ENCODE assay signal across 1 cellular context in the genomic region with DNA sequence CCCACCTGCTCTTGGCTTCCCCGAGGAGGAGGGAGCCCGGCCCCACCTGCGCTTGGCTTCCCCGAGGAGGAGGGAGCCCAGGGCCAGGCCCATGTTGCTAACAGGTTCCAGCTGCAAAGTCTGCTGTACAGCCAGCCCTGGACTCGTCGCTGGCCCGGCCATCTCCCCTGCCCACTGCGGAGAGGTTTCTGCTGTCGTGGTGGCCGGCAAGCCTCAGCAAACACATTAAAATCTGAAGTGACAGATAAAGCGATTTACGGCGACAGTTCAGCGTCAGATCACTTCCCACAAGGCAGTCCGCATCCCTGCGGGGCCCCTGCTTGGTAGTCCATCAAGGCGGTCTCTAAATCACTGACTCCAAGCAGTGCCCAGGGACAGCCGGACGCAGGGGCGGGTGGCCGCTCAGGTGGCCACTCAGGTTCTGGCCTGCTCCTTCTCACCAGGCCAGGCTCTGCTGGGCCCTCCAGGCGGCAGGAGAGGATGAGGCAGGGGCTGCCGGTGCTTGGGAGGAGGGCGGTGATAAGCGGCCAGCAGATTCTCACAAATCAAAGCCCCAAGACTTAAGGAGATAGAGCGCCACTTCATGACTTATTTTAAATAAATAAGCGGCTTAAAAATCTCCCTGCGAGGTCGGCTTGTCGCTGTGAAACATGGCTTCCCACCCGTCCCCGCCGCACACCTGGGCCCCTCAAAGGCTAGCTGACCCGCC.
TF ChIP-seq lines count a peak whose summit lies in the region.

No MANE protein-coding gene starts in this region.

TF ChIP-seq in SK-N-SH, 30 proteins besides CTCF, POLR2A, EP300 and RAD21 (continued from another document):
- TF ChIP-seq, protein P1, sequence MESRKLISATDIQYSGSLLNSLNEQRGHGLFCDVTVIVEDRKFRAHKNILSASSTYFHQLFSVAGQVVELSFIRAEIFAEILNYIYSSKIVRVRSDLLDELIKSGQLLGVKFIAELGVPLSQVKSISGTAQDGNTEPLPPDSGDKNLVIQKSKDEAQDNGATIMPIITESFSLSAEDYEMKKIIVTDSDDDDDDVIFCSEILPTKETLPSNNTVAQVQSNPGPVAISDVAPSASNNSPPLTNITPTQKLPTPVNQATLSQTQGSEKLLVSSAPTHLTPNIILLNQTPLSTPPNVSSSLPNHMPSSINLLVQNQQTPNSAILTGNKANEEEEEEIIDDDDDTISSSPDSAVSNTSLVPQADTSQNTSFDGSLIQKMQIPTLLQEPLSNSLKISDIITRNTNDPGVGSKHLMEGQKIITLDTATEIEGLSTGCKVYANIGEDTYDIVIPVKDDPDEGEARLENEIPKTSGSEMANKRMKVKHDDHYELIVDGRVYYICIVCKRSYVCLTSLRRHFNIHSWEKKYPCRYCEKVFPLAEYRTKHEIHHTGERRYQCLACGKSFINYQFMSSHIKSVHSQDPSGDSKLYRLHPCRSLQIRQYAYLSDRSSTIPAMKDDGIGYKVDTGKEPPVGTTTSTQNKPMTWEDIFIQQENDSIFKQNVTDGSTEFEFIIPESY (IDR thresholded peaks at IDR 0.05; ENCODE audit: borderline replicate concordance, low read depth) = no peak
- peak; percentile 65 for TF ChIP-seq CHD2 (IDR thresholded peaks at IDR 0.05; ENCODE audit: low read length, partially characterized antibody)
- TF ChIP-seq, protein P2, sequence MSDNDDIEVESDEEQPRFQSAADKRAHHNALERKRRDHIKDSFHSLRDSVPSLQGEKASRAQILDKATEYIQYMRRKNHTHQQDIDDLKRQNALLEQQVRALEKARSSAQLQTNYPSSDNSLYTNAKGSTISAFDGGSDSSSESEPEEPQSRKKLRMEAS (IDR thresholded peaks at IDR 0.05; ENCODE audit: low read depth) = no peak
- peak; percentile 58; the same call in 1 of the 2 replicates for TF ChIP-seq GATA2 (CRISPR knock-in tag; IDR thresholded peaks at IDR 0.05)
- TF ChIP-seq RFX5 (IDR thresholded peaks at IDR 0.05; ENCODE audit: low read length) = no peak
- TF ChIP-seq SIN3A (IDR thresholded peaks at IDR 0.05; ENCODE audit: borderline replicate concordance, low read depth, low read length) = no peak
- TF ChIP-seq, protein P3, sequence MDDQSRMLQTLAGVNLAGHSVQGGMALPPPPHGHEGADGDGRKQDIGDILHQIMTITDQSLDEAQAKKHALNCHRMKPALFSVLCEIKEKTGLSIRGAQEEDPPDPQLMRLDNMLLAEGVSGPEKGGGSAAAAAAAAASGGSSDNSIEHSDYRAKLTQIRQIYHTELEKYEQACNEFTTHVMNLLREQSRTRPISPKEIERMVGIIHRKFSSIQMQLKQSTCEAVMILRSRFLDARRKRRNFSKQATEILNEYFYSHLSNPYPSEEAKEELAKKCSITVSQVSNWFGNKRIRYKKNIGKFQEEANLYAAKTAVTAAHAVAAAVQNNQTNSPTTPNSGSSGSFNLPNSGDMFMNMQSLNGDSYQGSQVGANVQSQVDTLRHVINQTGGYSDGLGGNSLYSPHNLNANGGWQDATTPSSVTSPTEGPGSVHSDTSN (IDR thresholded peaks at IDR 0.05) = no peak
